In the genomic region with DNA sequence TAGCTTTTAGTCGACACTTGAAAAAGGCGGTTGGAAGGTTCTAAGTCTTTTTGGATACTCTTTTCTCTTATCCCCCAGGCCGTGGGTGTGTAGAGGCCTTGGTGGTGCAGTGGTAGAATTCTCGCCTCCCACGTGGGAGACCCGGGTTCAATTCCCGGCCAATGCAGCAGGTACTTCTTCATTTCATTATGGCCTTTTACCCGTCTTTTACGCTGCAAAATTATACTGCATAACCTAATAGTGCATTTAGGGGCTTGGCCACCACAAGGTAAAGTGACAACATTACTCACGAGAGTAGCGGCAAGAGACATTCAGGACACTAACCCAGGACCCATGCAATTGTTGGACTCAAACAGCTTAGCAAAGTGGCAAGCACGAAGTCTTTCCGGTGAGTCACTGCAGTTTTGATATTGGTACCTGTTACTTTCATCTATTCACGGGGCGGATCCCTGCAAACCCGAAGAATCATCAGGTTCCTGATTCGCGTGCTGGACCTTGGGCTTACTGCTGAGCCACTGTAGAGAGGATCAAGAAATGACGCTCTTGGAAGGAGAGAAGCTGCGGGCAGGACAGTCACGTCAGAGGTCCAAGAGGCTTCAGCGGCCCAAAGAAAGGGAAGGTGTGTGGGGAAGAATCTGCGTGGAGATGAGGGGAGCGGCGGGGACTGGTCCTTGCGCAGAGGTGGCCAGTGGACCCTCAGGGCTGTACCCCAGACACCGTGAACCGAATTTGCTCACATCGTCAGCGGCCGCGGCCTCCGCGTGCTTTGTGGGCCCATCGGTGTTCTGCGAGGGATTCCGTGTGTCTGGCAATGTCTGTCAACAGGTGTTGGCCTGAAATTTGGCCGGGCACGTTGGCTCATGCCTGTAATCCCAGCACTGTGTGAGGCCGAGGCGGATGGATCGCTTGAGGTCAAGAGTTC, we compare ENCODE assay signal across 1 cellular context.
TF ChIP-seq lines count a peak whose summit lies in the region.

No MANE protein-coding gene starts in this region.

TF ChIP-seq in HEK293, 187 proteins besides CTCF, POLR2A, EP300 and RAD21 (continued from another document and continues in another):
- TF ChIP-seq TSHZ1 (tag by site-specific recombination; IDR thresholded peaks at IDR 0.05; ENCODE audit: borderline replicate concordance) (0 out of 2 replicates have a peak, but pooled peaks have one; percentile 48), SCRT2 (tag by site-specific recombination; IDR thresholded peaks at IDR 0.05) (peak; percentile 100), ZNF292 (tag by site-specific recombination; IDR thresholded peaks at IDR 0.05; ENCODE audit: borderline replicate concordance, low read depth) (no peak), ZNF223 (tag by site-specific recombination; IDR thresholded peaks at IDR 0.05) (0 out of 2 replicates have a peak, but pooled peaks have one; percentile 41), ZNF280D (tag by site-specific recombination; IDR thresholded peaks at IDR 0.05) (no peak), ZNF560 (tag by site-specific recombination; IDR thresholded peaks at IDR 0.05; ENCODE audit: borderline replicate concordance) (no peak), ZFHX2 (tag by site-specific recombination; conservative IDR thresholded peaks at IDR 0.05) (peak; percentile 87), ZNF121 (tag by site-specific recombination; IDR thresholded peaks at IDR 0.05) (peak; percentile 62; the same call in 1 of the 2 replicates), ZBTB48 (tag by site-specific recombination; IDR thresholded peaks at IDR 0.05) (peak; percentile 92), ZNF2 (tag by site-specific recombination; IDR thresholded peaks at IDR 0.05) (peak; percentile 94), ZNF416 (tag by site-specific recombination; IDR thresholded peaks at IDR 0.05) (no peak), ZNF791 (tag by site-specific recombination; IDR thresholded peaks at IDR 0.05) (no peak), ZNF530 (tag by site-specific recombination; IDR thresholded peaks at IDR 0.05; ENCODE audit: low read depth) (no peak), ZNF610 (tag by site-specific recombination; IDR thresholded peaks at IDR 0.05; ENCODE audit: borderline replicate concordance) (no peak), EGR2 (tag by site-specific recombination; IDR thresholded peaks at IDR 0.05; ENCODE audit: low read depth) (peak; percentile 67), ZNF280C (tag by site-specific recombination; IDR thresholded peaks at IDR 0.05) (no peak), KLF9 (tag by site-specific recombination; IDR thresholded peaks at IDR 0.05; ENCODE audit: low read depth) (peak; percentile 79), ATF2 (tag by site-specific recombination; IDR thresholded peaks at IDR 0.05; ENCODE audit: low read depth) (no peak), ZEB2 (tag by site-specific recombination; IDR thresholded peaks at IDR 0.05) (peak; percentile 97), ZNF792 (tag by site-specific recombination; IDR thresholded peaks at IDR 0.05) (no peak), TRIM28 (IDR thresholded peaks at IDR 0.05; ENCODE audit: borderline replicate concordance, low read length) (peak; percentile 99), ZNF324 (tag by site-specific recombination; IDR thresholded peaks at IDR 0.05) (peak; percentile 88), ZNF426 (tag by site-specific recombination; IDR thresholded peaks at IDR 0.05) (no peak), ZNF843 (tag by site-specific recombination; IDR thresholded peaks at IDR 0.05) (peak; percentile 70), SP3 (tag by site-specific recombination; IDR thresholded peaks at IDR 0.05) (peak; percentile 59; the same call in 1 of the 2 replicates), TCF7L2 (IDR thresholded peaks at IDR 0.05; ENCODE audit: borderline replicate concordance, low read depth, low read length) (no peak), YY1 (tag by site-specific recombination; IDR thresholded peaks at IDR 0.05) (peak; percentile 60; the same call in 1 of the 2 replicates), ZBTB1 (tag by site-specific recombination; IDR thresholded peaks at IDR 0.05) (peak; percentile 8; the same call in 1 of the 2 replicates), ZNF623 (tag by site-specific recombination; IDR thresholded peaks at IDR 0.05) (no peak; the same call in 1 of the 2 replicates), ZNF112 (tag by site-specific recombination; IDR thresholded peaks at IDR 0.05) (no peak), ZFP3 (tag by site-specific recombination; IDR thresholded peaks at IDR 0.05; ENCODE audit: low read depth) (no peak), ZNF488 (tag by site-specific recombination; IDR thresholded peaks at IDR 0.05) (no peak), ZSCAN16 (tag by site-specific recombination; IDR thresholded peaks at IDR 0.05) (no peak; the same call in 1 of the 2 replicates), ZNF140 (tag by site-specific recombination; IDR thresholded peaks at IDR 0.05) (no peak), ZNF571 (tag by site-specific recombination; IDR thresholded peaks at IDR 0.05) (no peak), IKZF3 (tag by site-specific recombination; IDR thresholded peaks at IDR 0.05) (no peak), SP2 (tag by site-specific recombination; IDR thresholded peaks at IDR 0.05) (peak; percentile 70)
- TF ChIP-seq, protein P1, sequence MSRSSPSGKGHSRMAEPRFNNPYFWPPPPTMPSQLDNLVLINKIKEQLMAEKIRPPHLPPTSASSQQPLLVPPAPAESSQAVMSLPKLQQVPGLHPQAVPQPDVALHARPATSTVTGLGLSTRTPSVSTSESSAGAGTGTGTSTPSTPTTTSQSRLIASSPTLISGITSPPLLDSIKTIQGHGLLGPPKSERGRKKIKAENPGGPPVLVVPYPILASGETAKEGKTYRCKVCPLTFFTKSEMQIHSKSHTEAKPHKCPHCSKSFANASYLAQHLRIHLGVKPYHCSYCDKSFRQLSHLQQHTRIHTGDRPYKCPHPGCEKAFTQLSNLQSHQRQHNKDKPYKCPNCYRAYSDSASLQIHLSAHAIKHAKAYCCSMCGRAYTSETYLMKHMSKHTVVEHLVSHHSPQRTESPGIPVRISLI (tag by site-specific recombination; IDR thresholded peaks at IDR 0.05), result no peak
- TF ChIP-seq, protein P2, sequence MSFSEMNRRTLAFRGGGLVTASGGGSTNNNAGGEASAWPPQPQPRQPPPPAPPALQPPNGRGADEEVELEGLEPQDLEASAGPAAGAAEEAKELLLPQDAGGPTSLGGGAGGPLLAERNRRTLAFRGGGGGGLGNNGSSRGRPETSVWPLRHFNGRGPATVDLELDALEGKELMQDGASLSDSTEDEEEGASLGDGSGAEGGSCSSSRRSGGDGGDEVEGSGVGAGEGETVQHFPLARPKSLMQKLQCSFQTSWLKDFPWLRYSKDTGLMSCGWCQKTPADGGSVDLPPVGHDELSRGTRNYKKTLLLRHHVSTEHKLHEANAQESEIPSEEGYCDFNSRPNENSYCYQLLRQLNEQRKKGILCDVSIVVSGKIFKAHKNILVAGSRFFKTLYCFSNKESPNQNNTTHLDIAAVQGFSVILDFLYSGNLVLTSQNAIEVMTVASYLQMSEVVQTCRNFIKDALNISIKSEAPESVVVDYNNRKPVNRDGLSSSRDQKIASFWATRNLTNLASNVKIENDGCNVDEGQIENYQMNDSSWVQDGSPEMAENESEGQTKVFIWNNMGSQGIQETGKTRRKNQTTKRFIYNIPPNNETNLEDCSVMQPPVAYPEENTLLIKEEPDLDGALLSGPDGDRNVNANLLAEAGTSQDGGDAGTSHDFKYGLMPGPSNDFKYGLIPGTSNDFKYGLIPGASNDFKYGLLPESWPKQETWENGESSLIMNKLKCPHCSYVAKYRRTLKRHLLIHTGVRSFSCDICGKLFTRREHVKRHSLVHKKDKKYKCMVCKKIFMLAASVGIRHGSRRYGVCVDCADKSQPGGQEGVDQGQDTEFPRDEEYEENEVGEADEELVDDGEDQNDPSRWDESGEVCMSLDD (tag by site-specific recombination; IDR thresholded peaks at IDR 0.05), result peak; percentile 85
- TF ChIP-seq, protein P3, sequence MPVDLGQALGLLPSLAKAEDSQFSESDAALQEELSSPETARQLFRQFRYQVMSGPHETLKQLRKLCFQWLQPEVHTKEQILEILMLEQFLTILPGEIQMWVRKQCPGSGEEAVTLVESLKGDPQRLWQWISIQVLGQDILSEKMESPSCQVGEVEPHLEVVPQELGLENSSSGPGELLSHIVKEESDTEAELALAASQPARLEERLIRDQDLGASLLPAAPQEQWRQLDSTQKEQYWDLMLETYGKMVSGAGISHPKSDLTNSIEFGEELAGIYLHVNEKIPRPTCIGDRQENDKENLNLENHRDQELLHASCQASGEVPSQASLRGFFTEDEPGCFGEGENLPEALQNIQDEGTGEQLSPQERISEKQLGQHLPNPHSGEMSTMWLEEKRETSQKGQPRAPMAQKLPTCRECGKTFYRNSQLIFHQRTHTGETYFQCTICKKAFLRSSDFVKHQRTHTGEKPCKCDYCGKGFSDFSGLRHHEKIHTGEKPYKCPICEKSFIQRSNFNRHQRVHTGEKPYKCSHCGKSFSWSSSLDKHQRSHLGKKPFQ (tag by site-specific recombination; IDR thresholded peaks at IDR 0.05), result peak; percentile 75; the same call in 1 of the 2 replicates
